Comparison of ENCODE assay signal across 14 cellular contexts in the genomic region with DNA sequence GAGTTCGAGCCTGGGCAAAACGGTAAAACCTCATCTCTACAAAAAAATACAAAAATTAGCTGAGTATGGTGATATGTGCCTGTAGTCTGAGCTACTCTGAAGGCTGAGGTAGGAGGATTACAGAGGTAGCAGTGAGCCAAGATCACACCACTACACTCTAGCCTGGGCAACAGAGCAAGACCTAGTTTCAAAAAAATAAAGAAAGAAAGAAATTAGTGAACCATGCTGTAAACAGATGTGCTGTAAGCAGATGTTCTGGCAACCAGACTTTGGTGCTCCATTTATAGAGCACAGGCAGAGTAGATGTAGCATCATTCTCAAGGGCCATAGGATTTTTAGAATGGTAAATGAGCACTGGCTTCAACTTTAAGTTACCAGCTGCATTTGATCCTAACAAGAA.
A peak's percentile ranks its signal among the peaks of the same experiment; 100 is the strongest.
DNase-seq lines count a peak whose midpoint lies in the region; ATAC-seq and TF ChIP-seq lines count a peak whose summit lies in the region.
"Had no signal": no experiment of that assay in that cellular context is flagged by ENCODE, and none has a peak within 500 bp of the region (broad histone marks: within the 10 kb centered on the region; RNA-seq: fewer than 3 reads in every experiment).

No MANE protein-coding gene starts in this region.

- H3K9me3 Mint-ChIP-seq in activated CD4-positive, alpha-beta memory T cell treated with anti-CD3 and anti-CD28 coated beads for 36 hours, result peaks cover 6% of the 10 kb centered on the region

- no peak for TF ChIP-seq POLR2A in GM18505 (IDR thresholded peaks at IDR 0.05; ENCODE audit: borderline replicate concordance, extremely low read depth, insufficient read depth, insufficient read length)

- CTCF ChIA-PET in activated CD4-positive, alpha-beta memory T cell treated with anti-CD3 and anti-CD28 coated beads for 36 hours (lab: Charles Lee), result interaction anchor here (1.3 kb wide), 1 partner anchor 16 kb away, joined by 5 read pairs; no protein-coding TSS in a partner anchor

- peaks cover 5% of the 10 kb centered on the region for H3K4me1 Mint-ChIP-seq in activated CD4-positive, alpha-beta memory T cell treated with anti-CD3 and anti-CD28 coated beads for 36 hours (ENCODE audit: low read depth)

- ATAC-seq in GM18505 (IDR thresholded peaks at IDR 0.05; ENCODE audit: unreplicated experiment), result peak; percentile 87
- peak; percentile 59 for ATAC-seq in GM19468 (IDR thresholded peaks at IDR 0.05; ENCODE audit: extremely low read depth, unreplicated experiment)
- peak; percentile 80 for ATAC-seq in HG02938 (IDR thresholded peaks at IDR 0.05; ENCODE audit: unreplicated experiment)
- peak; percentile 85 for ATAC-seq in HG03558 (IDR thresholded peaks at IDR 0.05; ENCODE audit: extremely low read depth, unreplicated experiment)
- ATAC-seq: left cardiac atrium had no signal

- no peak overlapping the region for H3K27ac Mint-ChIP-seq in activated CD4-positive, alpha-beta memory T cell treated with anti-CD3 and anti-CD28 coated beads for 36 hours
- H3K27ac Mint-ChIP-seq: activated naive CD8-positive, alpha-beta T cell had no signal

- H3K36me3 Mint-ChIP-seq in activated CD4-positive, alpha-beta memory T cell treated with anti-CD3 and anti-CD28 coated beads for 36 hours, result no peaks in the 10 kb centered on the region
- H3K36me3 Mint-ChIP-seq: activated naive CD8-positive, alpha-beta T cell had no signal

- intact Hi-C loops in activated CD4-positive, alpha-beta memory T cell treated with anti-CD3 and anti-CD28 coated beads for 36 hours (cut with micrococcal nuclease), result no loop called here

- no peak for DNase-seq in activated CD8-positive, alpha-beta memory T cell treated with anti-CD3 and anti-CD28 coated beads, Interleukin-2, amount 50 U/mL, for 4 hours
- DNase-seq in NCI-H2081 (lab: John Stamatoyannopoulos, UW), result no peak
- DNase-seq in anterior cingulate cortex (lab: John Stamatoyannopoulos, UW), result no peak
- DNase-seq in activated CD4-positive, alpha-beta memory T cell treated with anti-CD3 and anti-CD28 coated beads for 36 hours, result no peak
- DNase-seq: activated CD4-positive, alpha-beta T cell treated with anti-CD3 and anti-CD28 coated beads, Interleukin-2, amount 50 U/mL, for 48 hours; foreskin melanocyte; left cardiac atrium; spleen; stimulated activated CD8-positive, alpha-beta memory T cell treated with anti-CD3 and anti-CD28 coated beads, Interleukin-4, amount 100 ng/mL, for 48 hours had no signal

- H3K27me3 Mint-ChIP-seq in activated CD4-positive, alpha-beta memory T cell treated with anti-CD3 and anti-CD28 coated beads for 36 hours, result no peaks in the 10 kb centered on the region

- POLR2A ChIA-PET in activated CD4-positive, alpha-beta memory T cell treated with anti-CD3 and anti-CD28 coated beads for 36 hours (lab: Charles Lee), result no interaction called here

- no peak overlapping the region for H3K4me3 Mint-ChIP-seq in activated CD4-positive, alpha-beta memory T cell treated with anti-CD3 and anti-CD28 coated beads for 36 hours
- H3K4me3 Mint-ChIP-seq: activated naive CD8-positive, alpha-beta T cell had no signal
